In the genomic region with DNA sequence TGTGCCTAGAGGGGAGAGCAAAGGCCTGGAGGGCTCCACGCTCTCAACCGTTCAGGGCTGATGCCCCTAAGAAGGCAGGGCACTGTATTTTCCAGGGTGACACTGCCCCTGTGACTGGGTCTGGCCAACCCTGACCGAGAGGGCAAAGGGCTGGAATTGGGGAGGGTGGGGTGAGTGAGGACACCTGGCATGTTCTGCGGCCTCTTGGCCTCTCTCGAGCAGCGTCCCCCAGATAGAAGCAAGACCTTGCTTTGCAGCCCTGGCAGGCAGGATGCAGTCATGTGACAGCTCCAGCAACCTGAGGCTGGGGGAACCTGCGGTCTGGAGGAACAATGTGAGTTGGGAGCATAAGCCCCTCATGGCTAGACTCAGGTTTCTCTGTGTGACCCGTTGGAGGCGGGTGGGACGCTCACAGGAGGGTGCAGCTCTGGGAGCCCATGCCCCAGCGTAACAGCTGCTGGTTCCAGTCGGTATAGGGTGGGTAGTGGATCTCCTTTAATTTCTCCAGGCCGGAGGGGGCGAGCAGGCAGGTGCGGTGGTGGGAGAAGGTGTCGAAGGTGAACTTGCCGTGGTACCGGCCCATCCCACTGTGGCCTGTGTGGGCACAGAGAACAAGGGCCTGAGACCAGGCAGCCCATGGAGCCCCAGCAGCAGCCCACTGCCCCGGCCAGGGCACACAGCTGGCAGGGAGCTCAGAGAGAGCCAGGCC, we compare ENCODE assay signal across 22 cellular contexts. TPM values are rescaled to one million over a fixed set of nuclear protein-coding genes. Genes with fewer than 3 reads are reported as not detected.
"Had no signal": no experiment of that assay in that cellular context is flagged by ENCODE, and none has a peak within 500 bp of the region (broad histone marks: within the 10 kb centered on the region; RNA-seq: fewer than 3 reads in every experiment).

No MANE protein-coding gene starts in this region.

- H3K27me3 ChIP-seq: breast epithelium, testis had no signal

- H3K36me3 ChIP-seq: breast epithelium, esophagus muscularis mucosa, lower lobe of right lung, prostate gland, WERI-Rb-1 had no signal

- H3K27ac ChIP-seq: breast epithelium, esophagus muscularis mucosa, lower lobe of right lung, prostate gland, testis, WERI-Rb-1 had no signal

- H3K4me3 ChIP-seq: breast epithelium, esophagus muscularis mucosa, lower lobe of right lung, prostate gland, testis had no signal

- DNase-seq: activated CD8-positive, alpha-beta memory T cell treated with anti-CD3 and anti-CD28 coated beads, Interleukin-2, amount 50 U/mL, for 4 hours; activated naive CD4-positive, alpha-beta T cell; activated T-cell treated with anti-CD3 and anti-CD28 coated beads, Interleukin-2, amount 50 U/mL, for 4 hours; amniotic stem cell; effector memory CD4-positive, alpha-beta T cell; hypothalamus; lower lobe of right lung; mesendoderm; naive B cell; stimulated activated CD4-positive, alpha-beta T cell treated with anti-CD3 and anti-CD28 coated beads, Interleukin-2, amount 100 ng/mL, for 48 hours; stimulated activated CD8-positive, alpha-beta memory T cell treated with anti-CD3 and anti-CD28 coated beads, Interleukin-4, amount 100 ng/mL, for 48 hours; stimulated activated naive B cell treated with anti-CD40 and anti-IgM and Interleukin-4, amounts not matched to agents 10 μg/mL and 1 μg/mL and 100 μg/mL, for 72 hours; T-cell; testis; WERI-Rb-1 had no signal

- H3K4me1 ChIP-seq: breast epithelium, esophagus muscularis mucosa, lower lobe of right lung, prostate gland, testis had no signal

- H3K9me3 ChIP-seq: breast epithelium, esophagus muscularis mucosa, lower lobe of right lung, prostate gland, testis had no signal

RNA-seq across cellular contexts. Expression of a gene that starts 11.5 kb away (rescaled TPM):
- total RNA-seq: activated T-cell treated with anti-CD3 and anti-CD28 coated beads, Interleukin-2, amount 50 U/mL, for 4 hours; activated T-helper 2 cell treated with anti-CD3 and anti-CD28 coated beads, Interferon-gamma antibody, Interleukin-2, Interleukin-4, amounts not matched to agents 10 μg/mL and 5 μg/mL and 100 μg/mL, durations not matched to agents 14 hours and 24 hours and 36 hours; dermis microvascular lymphatic vessel endothelial cell; esophagus muscularis mucosa; frontal cortex; osteocyte; T-cell had no signal

RNA-seq across cellular contexts. Expression of a gene that starts 12.4 kb away (rescaled TPM):
- total RNA-seq: dermis microvascular lymphatic vessel endothelial cell, esophagus muscularis mucosa, frontal cortex, lower lobe of right lung, osteocyte had no signal

RNA-seq across cellular contexts. Expression of a gene that starts 23.4 kb away (rescaled TPM):
- total RNA-seq: activated T-cell treated with anti-CD3 and anti-CD28 coated beads, Interleukin-2, amount 50 U/mL, for 4 hours; activated T-helper 2 cell treated with anti-CD3 and anti-CD28 coated beads, Interferon-gamma antibody, Interleukin-2, Interleukin-4, amounts not matched to agents 10 μg/mL and 5 μg/mL and 100 μg/mL, durations not matched to agents 14 hours and 24 hours and 36 hours; breast epithelium; dermis microvascular lymphatic vessel endothelial cell; esophagus muscularis mucosa; frontal cortex; lower lobe of right lung; osteocyte; prostate gland; T-cell had no signal
